In genomic region chr6:139291813-139292619, GRCh38 we compare ENCODE assay signal across 8 cellular contexts. TPM values are rescaled to one million over a fixed set of nuclear protein-coding genes. Genes with fewer than 3 reads are reported as not detected.
DNase-seq lines count a peak whose midpoint lies in the region; ATAC-seq and TF ChIP-seq lines count a peak whose summit lies in the region.

Gene TXLNB (minus strand): TSS chr6:139291998. CDS start chr6:139288899, 3,099 bp downstream.

- POLR2A ChIA-PET in OCI-LY7 (lab: Charles Lee), result interaction anchor here (0.7 to 4.6 kb wide), 21 partner anchors 10 to 819 kb away, joined by 3 to 42 read pairs (median 6); partner anchors contain the start of gene CITED2

- peak; percentile 26 for DNase-seq in NCI-H345 (lab: John Stamatoyannopoulos, UW)
- no peak for DNase-seq in NCI-H345 treated with DMSO at 0.1 percent for 48 hours (lab: John Stamatoyannopoulos, UW; ENCODE audit: unreplicated experiment)
- peak; percentile 76 for DNase-seq in OCI-LY7 (ENCODE audit: low spot score)
- DNase-seq in activated T-cell treated with anti-CD3 and anti-CD28 coated beads, Interleukin-2, amount 50 U/mL, for 48 hours, result peak; percentile 76 to 82
- DNase-seq in fibroblast of villous mesenchyme (ENCODE audit: low read depth), result peak; percentile 67
- peak; percentile 26 to 27 for DNase-seq in thyroid gland

- H3K4me3 ChIP-seq in OCI-LY7 (ENCODE audit: low read depth, low read length, poor library complexity, severe bottlenecking) (peak within 1 kb of the TSS; percentile 64), fibroblast of villous mesenchyme (ENCODE audit: low read depth, low read length) (peak within 1 kb of the TSS; percentile 13), parathyroid adenoma (ENCODE audit: low read depth, low read length) (peak within 1 kb of the TSS; percentile 18), thyroid gland (replicated peaks in 1 of 3) (no peak within 1 kb of the TSS)

- no peaks in the 10 kb centered on the region for H4K20me1 ChIP-seq in OCI-LY7 (ENCODE audit: insufficient read depth, low read length)

- intact Hi-C loops in OCI-LY7 (cut with micrococcal nuclease; ENCODE audit: unreplicated experiment), result loop anchor here (1.0 to 5.0 kb wide), 2 partner anchors 33 to 70 kb away; no protein-coding TSS in a partner anchor
- intact Hi-C loops in thyroid gland (cut with DNase I), result no loop called here

- 42 to 50% methylated on average over 13 of the region's 13 CpGs for WGBS in thyroid gland, 2 donors

- no peak for TF ChIP-seq CTCF in OCI-LY7 (conservative IDR thresholded peaks at IDR 0.05; ENCODE audit: low read length)
- no peak for TF ChIP-seq CTCF in fibroblast of villous mesenchyme (IDR thresholded peaks at IDR 0.05; ENCODE audit: insufficient read depth, low read depth, low read length)
- TF ChIP-seq CTCF in parathyroid adenoma (IDR thresholded peaks at IDR 0.05), result no peak
- no peak for TF ChIP-seq CTCF in thyroid gland (IDR thresholded peaks at IDR 0.05)

- H3K36me3 ChIP-seq in OCI-LY7 (ENCODE audit: insufficient read depth, low read length), result peaks cover 46% of the 10 kb centered on the region
- H3K36me3 ChIP-seq in parathyroid adenoma (ENCODE audit: control insufficient read depth, insufficient read depth, low read length), result no peaks in the 10 kb centered on the region
- no peaks in the 10 kb centered on the region for H3K36me3 ChIP-seq in thyroid gland

- H3K27me3 ChIP-seq in parathyroid adenoma (ENCODE audit: control insufficient read depth, insufficient read depth, low read length), result no peaks in the 10 kb centered on the region
- no peaks in the 10 kb centered on the region for H3K27me3 ChIP-seq in thyroid gland

- peak in 1 of 2 donors; percentile 10 for TF ChIP-seq POLR2A in thyroid gland (IDR thresholded peaks at IDR 0.05)

- H3K4me2 ChIP-seq in OCI-LY7 (ENCODE audit: low read length) (peak within 1 kb of the TSS; percentile 91), parathyroid adenoma (ENCODE audit: low read length) (peak within 1 kb of the TSS; percentile 50)

- H2AFZ ChIP-seq in OCI-LY7 (ENCODE audit: low read length) (peak within 1 kb of the TSS; percentile 51; the same call in 1 of the 2 replicates), parathyroid adenoma (peak within 1 kb of the TSS; percentile 59)

- H3K9me3 ChIP-seq in OCI-LY7 (ENCODE audit: low read length) (peaks cover 11% of the 10 kb centered on the region; the same call in 1 of the 2 replicates), parathyroid adenoma (ENCODE audit: control insufficient read depth, low read length) (no peaks in the 10 kb centered on the region), thyroid gland (no peaks in the 10 kb centered on the region)

- peak; percentile 66 for ATAC-seq in HG02981 (IDR thresholded peaks at IDR 0.05; ENCODE audit: unreplicated experiment)

- H3K9me2 ChIP-seq in OCI-LY7 (ENCODE audit: insufficient read depth, low read length), result no peaks in the 10 kb centered on the region

- H3K9ac ChIP-seq in parathyroid adenoma, result no peak within 1 kb of the TSS

- H3K4me1 ChIP-seq in OCI-LY7 (ENCODE audit: insufficient read depth, low read length, poor library complexity, severe bottlenecking) (peaks cover 77% of the 10 kb centered on the region), parathyroid adenoma (peaks cover 7% of the 10 kb centered on the region), thyroid gland (no peaks in the 10 kb centered on the region)

- H3K79me2 ChIP-seq in OCI-LY7 (ENCODE audit: insufficient read depth, low read depth, low read length) (peaks cover 46% of the 10 kb centered on the region; the same call in 1 of the 2 replicates), parathyroid adenoma (no peaks in the 10 kb centered on the region)

- CTCF ChIA-PET in OCI-LY7 (lab: Charles Lee; ENCODE audit: unreplicated experiment), result interaction anchor here (1.0 to 1.3 kb wide), 3 partner anchors 12 to 30 kb away, joined by 3 to 5 read pairs (median 4); no protein-coding TSS in a partner anchor

- no TSS peak for BruUV-seq in OCI-LY7 (replicated peaks; lab: Mats Ljungman, UMichigan)

- H3K27ac ChIP-seq in OCI-LY7 (ENCODE audit: low read depth, low read length, poor library complexity, severe bottlenecking), result peak within 1 kb of the TSS; percentile 97
- peak within 1 kb of the TSS; percentile 37 for H3K27ac ChIP-seq in parathyroid adenoma
- peak within 1 kb of the TSS; percentile 22 to 63 (median 49) for H3K27ac ChIP-seq in thyroid gland

RNA-seq across cellular contexts. Expression of gene TXLNB, which starts in this region (rescaled TPM):
- total RNA-seq in OCI-LY7 (2014; rRNA removed; shearing (Covaris generic)), result 7.3 and 7.9 TPM in 2 replicates
- total RNA-seq in OCI-LY7 (2022) (12.4 and 13.0 TPM in 2 replicates), fibroblast of villous mesenchyme (under 0.01 and 0.32 TPM in 2 replicates), thyroid gland (1 to 10 TPM in 1 of 4 donors, under 1 TPM in 3; 0.17 to 1.3 (median 0.32) TPM)

Comparison
In these comparisons a context has a peak if more than half of its experiments do, and no peak if none do; other contexts are left out.
1. Peak in DNase-seq and H3K4me3 ChIP-seq in fibroblast of villous mesenchyme; RNA of the gene not detected or under 1 TPM.
2. H3K27ac ChIP-seq: peak in every context shown above with its lines; median percentile 97 in OCI-LY7; 49 in thyroid gland; 37 in parathyroid adenoma.
3. H3K4me3 ChIP-seq: peak in OCI-LY7 (single experiment) and parathyroid adenoma (single experiment); none in thyroid gland (0 of 3).